In genomic region chr4:152616804-152617203, GRCh38 we compare ENCODE assay signal across 9 cellular contexts.
"Had no signal": no experiment of that assay in that cellular context is flagged by ENCODE, and none has a peak within 500 bp of the region (broad histone marks: within the 10 kb centered on the region; RNA-seq: fewer than 3 reads in every experiment).

No MANE protein-coding gene starts in this region.

- H3K9me3 Mint-ChIP-seq: IgD-negative memory B cell had no signal

- H3K4me1 ChIP-seq: HAP-1 had no signal

- ATAC-seq: HCT116, HepG2 had no signal

- DNase-seq: GOT3, H7, KBM-7 had no signal

- H3K27ac Mint-ChIP-seq: IgD-negative memory B cell had no signal

- H3K27ac ChIP-seq: HL-60, KMS-11 had no signal

- H3K9ac ChIP-seq: KMS-11 had no signal

- H3K9me3 ChIP-seq: HAP-1 had no signal

- H3K4me2 ChIP-seq: KMS-11 had no signal

- H3K4me3 ChIP-seq: HAP-1 had no signal

- H3K36me3 ChIP-seq: HAP-1 had no signal

- H3K4me3 Mint-ChIP-seq: IgD-negative memory B cell had no signal
